18 cellular contexts compared by ENCODE assay signal in the genomic region with DNA sequence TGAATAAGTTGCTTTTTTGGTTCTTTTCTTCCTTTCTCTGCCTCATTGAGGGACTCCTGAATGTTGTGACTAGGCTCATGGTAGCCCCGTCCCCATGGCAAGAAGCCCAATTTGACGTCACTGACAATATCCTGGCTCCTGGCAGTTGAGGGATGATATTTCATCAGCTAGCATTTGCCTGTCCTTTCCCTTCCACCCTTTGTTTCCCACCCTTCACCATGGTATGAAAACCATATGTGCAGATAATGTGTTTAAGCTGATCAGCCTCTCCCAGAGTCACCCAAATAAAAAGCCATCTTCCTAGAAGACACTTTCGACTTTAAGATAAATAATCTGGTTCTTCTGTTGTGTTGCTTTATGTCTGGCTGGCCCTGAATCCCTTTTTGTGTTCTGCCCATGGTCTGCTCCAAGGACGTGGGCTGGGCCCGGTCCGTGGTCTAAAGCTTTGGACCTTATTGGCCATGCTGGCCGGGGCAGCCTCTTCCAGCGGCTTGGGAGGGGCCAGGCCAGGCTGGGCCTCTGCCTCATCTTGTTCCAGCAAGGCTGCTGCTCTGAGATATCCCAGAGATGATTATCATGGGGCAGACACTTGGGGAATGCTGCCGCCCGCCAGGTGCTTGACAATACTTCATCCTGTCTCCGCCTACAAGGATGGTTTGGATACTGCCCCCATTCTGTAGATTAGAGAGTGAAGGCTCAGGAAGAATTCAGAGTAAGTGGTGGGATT. TPM values are rescaled to one million over a fixed set of nuclear protein-coding genes. Genes with fewer than 3 reads are reported as not detected.
DNase-seq lines count a peak whose midpoint lies in the region; ATAC-seq, FAIRE-seq and TF ChIP-seq lines count a peak whose summit lies in the region.
"Had no signal": no experiment of that assay in that cellular context is flagged by ENCODE, and none has a peak within 500 bp of the region (broad histone marks: within the 10 kb centered on the region; RNA-seq: fewer than 3 reads in every experiment).

No MANE protein-coding gene starts in this region.

- H3K9ac ChIP-seq in K562 (ENCODE audit: insufficient read depth in 1 of 2, low read depth in 2 of 2, low read length in 2 of 2) = no peak overlapping the region
- H3K9ac ChIP-seq: parathyroid adenoma had no signal

- ATAC-seq in Right ventricle myocardium inferior (no peak), K562 (no peak), HG02885 (IDR thresholded peaks at IDR 0.05; ENCODE audit: poor library complexity, unreplicated experiment) (no peak)
- ATAC-seq: activated naive CD4-positive, alpha-beta T cell treated with anti-CD3 and anti-CD28 coated beads, Interleukin-2, amount 50 U/mL, for 72 hours; mucosa of descending colon had no signal

- H3F3A ChIP-seq in PC-9 (ENCODE audit: insufficient read depth, low read depth) = no peaks in the 10 kb centered on the region

- H3K4me2 ChIP-seq in K562 (ENCODE audit: insufficient read depth, low read length) (no peak overlapping the region), PC-9 (no peak overlapping the region)

- in situ Hi-C loops in K562 (cut with MboI) = no loop called here

- H3K4me3 ChIP-seq in cardiac muscle cell = no peak overlapping the region
- H3K4me3 ChIP-seq in K562 = no peak overlapping the region
- no peak overlapping the region for H3K4me3 ChIP-seq in uterus
- H3K4me3 ChIP-seq in PC-9 = no peak overlapping the region
- H3K4me3 ChIP-seq: breast epithelium, mucosa of descending colon had no signal

- H2AFZ ChIP-seq in K562 (ENCODE audit: low read depth, low read length) (no peak overlapping the region), PC-9 (no peak overlapping the region)
- H2AFZ ChIP-seq: parathyroid adenoma had no signal

- TF ChIP-seq RAD21 in K562 (CRISPR knock-in tag; conservative IDR thresholded peaks at IDR 0.05 in 1 of 2, IDR thresholded peaks at IDR 0.05 in 1 of 2) = no peak

- H3K27ac ChIP-seq in cardiac muscle cell (peak overlapping the region; percentile 90), K562 (ENCODE audit: extremely low read depth, low read depth, low read length) (no peak overlapping the region), uterus (peak overlapping the region; percentile 27 to 61), PC-9 (no peak overlapping the region)
- H3K27ac ChIP-seq: breast epithelium, parathyroid adenoma had no signal

- intact Hi-C loops in Right ventricle myocardium inferior (cut with DNase I) = no loop called here
- intact Hi-C loops in K562 (cut with micrococcal nuclease) = no loop called here
- intact Hi-C loops in uterus (cut with DNase I; ENCODE audit: low total_unique reads) = no loop called here
- intact Hi-C loops in PC-9 (cut with micrococcal nuclease; ENCODE audit: unreplicated experiment) = no loop called here

- H3K4me1 ChIP-seq in cardiac muscle cell (ENCODE audit: low read depth) (peaks cover 55% of the 10 kb centered on the region), K562 (replicated peaks in 1 of 2; ENCODE audit: control insufficient read depth in 2 of 2, insufficient read depth in 2 of 2, low read length in 2 of 2) (peaks cover 0 to 15% of the 10 kb centered on the region in 2 experiments; a peak in 3 of 5 replicates), uterus (peaks cover 0 to 3% of the 10 kb centered on the region in 2 donors), PC-9 (replicated peaks; ENCODE audit: insufficient read depth) (no peaks in the 10 kb centered on the region)
- H3K4me1 ChIP-seq: parathyroid adenoma had no signal

- no peaks in the 10 kb centered on the region for H3K9me1 ChIP-seq in K562 (ENCODE audit: control insufficient read depth, insufficient read depth, low read length)

- TF ChIP-seq CTCF in cardiac muscle cell (IDR thresholded peaks at IDR 0.05; ENCODE audit: low read depth, low read length) = no peak
- no peak for TF ChIP-seq CTCF in K562 (IDR thresholded peaks at IDR 0.05 in 2 of 3, conservative IDR thresholded peaks at IDR 0.05 in 1 of 3; ENCODE audit: insufficient read depth in 2 of 3, low read depth in 1 of 3, low read length in 3 of 3)
- no peak for TF ChIP-seq CTCF in uterus (IDR thresholded peaks at IDR 0.05)
- TF ChIP-seq CTCF in PC-9 (conservative IDR thresholded peaks at IDR 0.05) = no peak

- H3K36me3 ChIP-seq in cardiac muscle cell (no peaks in the 10 kb centered on the region), K562 (ENCODE audit: control insufficient read depth, insufficient read depth, low read length) (no peaks in the 10 kb centered on the region), uterus (no peaks in the 10 kb centered on the region), PC-9 (ENCODE audit: low read depth) (no peaks in the 10 kb centered on the region)
- H3K36me3 ChIP-seq: breast epithelium had no signal

- TF ChIP-seq POLR2A in K562 (conservative IDR thresholded peaks at IDR 0.05) (no peak), uterus (IDR thresholded peaks at IDR 0.05) (no peak)

- BruUV-seq in K562 (replicated peaks; lab: Mats Ljungman, UMichigan) (no TSS peak), PC-9 (replicated peaks; lab: Mats Ljungman, UMichigan) (no TSS peak)

- H4K20me1 ChIP-seq in K562 (replicated peaks; ENCODE audit: control insufficient read depth, insufficient read depth, low read length) (no peaks in the 10 kb centered on the region; the same call in 1 of the 2 replicates), PC-9 (ENCODE audit: insufficient read depth) (no peaks in the 10 kb centered on the region)

- H3K27me3 ChIP-seq in cardiac muscle cell = no peaks in the 10 kb centered on the region
- H3K27me3 ChIP-seq in K562 (ENCODE audit: control insufficient read depth in 2 of 2, insufficient read depth in 2 of 2, low read length in 2 of 2) = peaks cover 6 to 58% of the 10 kb centered on the region in 2 experiments; a peak in 4 of 5 replicates
- no peaks in the 10 kb centered on the region for H3K27me3 ChIP-seq in uterus
- H3K27me3 ChIP-seq in PC-9 (ENCODE audit: insufficient read depth, low read depth) = peaks cover 38% of the 10 kb centered on the region; the same call in 1 of the 2 replicates

- TF ChIP-seq EP300 in K562 (IDR thresholded peaks at IDR 0.05; ENCODE audit: low read length) = 0 out of 2 replicates have a peak, but pooled peaks have one; percentile 6

- H3K9me3 ChIP-seq in cardiac muscle cell (ENCODE audit: low read depth) (no peaks in the 10 kb centered on the region), K562 (replicated peaks; ENCODE audit: control insufficient read depth, insufficient read depth, low read depth, low read length) (no peaks in the 10 kb centered on the region), uterus (no peaks in the 10 kb centered on the region), PC-9 (ENCODE audit: insufficient read depth, low read depth) (no peaks in the 10 kb centered on the region)
- H3K9me3 ChIP-seq: breast epithelium, mucosa of descending colon had no signal

- 1% methylated on average over 11 of the region's 11 CpGs for WGBS in K562 (ENCODE audit: insufficient coverage, low coverage, missing lambda C conversion rate)

- POLR2A ChIA-PET in K562 (lab: Yijun Ruan, JAX) = no interaction called here
- POLR2A ChIA-PET in PC-9 (lab: Charles Lee; ENCODE audit: unreplicated experiment) = no interaction called here

- FAIRE-seq in K562 (lab: Jason Lieb, UNC) = no peak
- FAIRE-seq: GM19239, islet of Langerhans had no signal

- peak in 1 of 2 donors; percentile 48 for DNase-seq in cardiac muscle cell (ENCODE audit: low read depth in 1 of 2, low spot score in 1 of 2)
- no peak for DNase-seq in Right ventricle myocardium inferior (ENCODE audit: missing footprints)
- DNase-seq in K562 (ENCODE audit: extremely low read depth in 1 of 4, low spot score in 3 of 4) = peak in 1 of 4 experiments; percentile 24
- peak; percentile 9 to 93 for DNase-seq in lung microvascular endothelial cell (ENCODE audit: low read depth in 2 of 2)
- DNase-seq in uterus = no peak
- no peak for DNase-seq in ureter (ENCODE audit: low spot score)
- DNase-seq in PC-9 = no peak
- DNase-seq: activated CD4-positive, alpha-beta T cell treated with anti-CD3 and anti-CD28 coated beads, Interleukin-2, amount 50 U/mL, for 1 hour; effector CD8-positive, alpha-beta T cell; mucosa of descending colon; NCI-H187 treated with DMSO at 0.1 percent for 48 hours; stimulated activated CD4-positive, alpha-beta T cell treated with anti-CD3 and anti-CD28 coated beads, Interleukin-12 subunit alpha, Interleukin-12 subunit beta, amount 100 ng/mL, for 4 hours had no signal

- H3K79me2 ChIP-seq in K562 (ENCODE audit: control insufficient read depth, insufficient read depth, low read length) (no peaks in the 10 kb centered on the region), PC-9 (ENCODE audit: low read depth) (no peaks in the 10 kb centered on the region)
- H3K79me2 ChIP-seq: parathyroid adenoma had no signal

- H3K9me2 ChIP-seq in PC-9 (ENCODE audit: insufficient read depth) = no peaks in the 10 kb centered on the region

- CTCF ChIA-PET in K562 (lab: Yijun Ruan, JAX; ENCODE audit: low intra/inter-chr PET ratio) (no interaction called here), PC-9 (lab: Charles Lee) (no interaction called here)

TF ChIP-seq in K562, 482 proteins besides CTCF, POLR2A, EP300 and RAD21 (continues in another document):
- no peak for TF ChIP-seq TEAD2 (tag; IDR thresholded peaks at IDR 0.05)
- TF ChIP-seq YBX1 (IDR thresholded peaks at IDR 0.05) = no peak
- TF ChIP-seq ARID1B (IDR thresholded peaks at IDR 0.05) = 0 out of 2 replicates have a peak, but pooled peaks have one; percentile 16

RNA-seq across cellular contexts. Expression of a gene that starts 5.1 kb away (rescaled TPM):
- 48.1 and 68.6 TPM in 2 replicates for total RNA-seq in cardiac muscle cell
- 82.8 and 122 TPM in 2 replicates for polyA plus RNA-seq in cardiac muscle cell
- total RNA-seq in Right ventricle myocardium inferior = 115 TPM
- total RNA-seq in K562 (2011; cell fraction: chromatin; rRNA removed; ENCODE audit: low replicate concordance) = 0.25 TPM in 1 of 2 replicates, not detected in the other
- total RNA-seq in K562 (2011; cell fraction: nucleolus; rRNA removed) = not detected in 2 replicates
- total RNA-seq in K562 (2011; cell fraction: nucleoplasm; rRNA removed) = not detected in 2 replicates
- 0.20 TPM in 1 of 2 replicates, not detected in the other for total RNA-seq in K562 (2014; rRNA removed)
- total RNA-seq in K562 (2014; rRNA removed; fragmentation: Illumina TruSeq; extraction: Trizol) = 0.10 and 0.22 TPM in 2 replicates
- total RNA-seq in K562 (2015; rRNA removed; fragmentation: Illumina TruSeq; extraction: Trizol) = 0.22 and 0.26 TPM in 2 replicates
- total RNA-seq in K562 (2021) = 0.35 and 0.60 TPM in 2 replicates
- polyA plus RNA-seq in K562 (2011; rRNA removed) = 0.12 TPM in 1 of 2 replicates, not detected in the other
- 0.01 and 0.06 TPM in 2 replicates for polyA plus RNA-seq in K562 (2011; cell fraction: cytosol; rRNA removed)
- 0.10 and 0.14 TPM in 2 replicates for polyA plus RNA-seq in K562 (2011; cell fraction: nucleus; rRNA removed)
- 0.79 and 2.3 TPM in 2 replicates for polyA plus RNA-seq in K562 (2012)
- 0.34 and 0.61 TPM in 2 replicates for polyA plus RNA-seq in K562 (2014; fragmentation: Illumina TruSeq; extraction: Trizol)
- not detected for polyA plus RNA-seq in K562 (2014; fragmentation: Nextera tagmentation; extraction: Ambion mirVana)
- polyA plus RNA-seq in K562 (2014; rRNA removed) = 0.17 and 0.59 TPM in 2 replicates
- polyA minus RNA-seq in K562 (2011; rRNA and poly(A)+ RNA removed) = not detected in 2 replicates
- polyA minus RNA-seq in K562 (2011; cell fraction: cytosol; rRNA and poly(A)+ RNA removed) = not detected in 2 replicates
- 0.11 TPM in 1 of 2 replicates, not detected in the other for polyA minus RNA-seq in K562 (2011; cell fraction: nucleus; rRNA and poly(A)+ RNA removed)
- 25.3 and 31.5 TPM in 2 replicates for total RNA-seq in lung microvascular endothelial cell
- 100 to 1,000 TPM in 1 of 4 donors, 10 to 100 TPM in 1, 1 to 10 TPM in 2; 1.2 to 117 (median 20.1) TPM for total RNA-seq in uterus
- total RNA-seq in ureter = 19.1 TPM
- not detected in 2 replicates for total RNA-seq in PC-9 (2021)

Comparison
In these comparisons a context has a peak if more than half of its experiments do, and no peak if none do; other contexts are left out.
1. DNase-seq: peak in lung microvascular endothelial cell (2 of 2); none in Right ventricle myocardium inferior (single experiment), uterus (0 of 2), ureter (single experiment) and PC-9 (0 of 2).
2. H3K27ac ChIP-seq: peak in cardiac muscle cell (single experiment) and uterus (2 of 2); none in K562 (single experiment) and PC-9 (single experiment).